ENCODE assay signal across 9 cellular contexts in genomic region chr4:183838987-183839712, GRCh38.
A peak's percentile ranks its signal among the peaks of the same experiment; 100 is the strongest.
DNase-seq lines count a peak whose midpoint lies in the region; ATAC-seq and TF ChIP-seq lines count a peak whose summit lies in the region.
"Had no signal": no experiment of that assay in that cellular context is flagged by ENCODE, and none has a peak within 500 bp of the region (broad histone marks: within the 10 kb centered on the region; RNA-seq: fewer than 3 reads in every experiment).

No MANE protein-coding gene starts in this region.

- no peaks in the 10 kb centered on the region for H4K20me1 ChIP-seq in SK-N-SH (ENCODE audit: insufficient read depth)
- H4K20me1 ChIP-seq in smooth muscle cell (ENCODE audit: low read depth) = no peaks in the 10 kb centered on the region
- H4K20me1 ChIP-seq: BLaER1 had no signal

- H3K79me2 ChIP-seq in SK-N-SH (ENCODE audit: insufficient read depth) = no peaks in the 10 kb centered on the region
- H3K79me2 ChIP-seq in smooth muscle cell (ENCODE audit: low read depth) = no peaks in the 10 kb centered on the region

- H3K9ac ChIP-seq in SK-N-SH (no peak overlapping the region), smooth muscle cell (ENCODE audit: low read depth) (no peak overlapping the region)
- H3K9ac ChIP-seq: BLaER1 had no signal

- peak; percentile 24 for DNase-seq in SIG-M5 treated with dmso at 0.1 percent for 504 hours (lab: John Stamatoyannopoulos, UW; ENCODE audit: unreplicated experiment)
- no peak for DNase-seq in SIG-M5 (lab: John Stamatoyannopoulos, UW)
- peak; percentile 56 for DNase-seq in SK-N-SH
- no peak for DNase-seq in left cardiac atrium
- DNase-seq in smooth muscle cell (lab: John Stamatoyannopoulos, UW; ENCODE audit: unreplicated experiment) = no peak
- no peak for DNase-seq in psoas muscle
- no peak for DNase-seq in NCI-H774 (lab: John Stamatoyannopoulos, UW)

- H3K9me3 ChIP-seq in SK-N-SH (no peaks in the 10 kb centered on the region), smooth muscle cell (replicated peaks; ENCODE audit: low read depth) (no peaks in the 10 kb centered on the region), psoas muscle (no peaks in the 10 kb centered on the region)
- H3K9me3 ChIP-seq: BLaER1 had no signal

- no peaks in the 10 kb centered on the region for H3K36me3 ChIP-seq in SK-N-SH (replicated peaks in 1 of 2; ENCODE audit: control insufficient read depth in 1 of 2, insufficient read depth in 2 of 2, low read length in 1 of 2)
- H3K36me3 ChIP-seq in smooth muscle cell (ENCODE audit: low read depth) = no peaks in the 10 kb centered on the region
- H3K36me3 ChIP-seq in psoas muscle (ENCODE audit: insufficient read depth in 1 of 2, low read depth in 1 of 2) = no peaks in the 10 kb centered on the region
- H3K36me3 ChIP-seq: BLaER1 had no signal

- TF ChIP-seq EP300 in SK-N-SH (IDR thresholded peaks at IDR 0.05; ENCODE audit: borderline replicate concordance in 1 of 2, low read depth in 1 of 2, low read length in 1 of 2) = no peak

- WGBS in SK-N-SH (ENCODE audit: low lambda C conversion rate) = 66% methylated on average over 16 of the region's 16 CpGs
- 73% methylated on average over 16 of the region's 16 CpGs for WGBS in smooth muscle cell (ENCODE audit: low lambda C conversion rate)
- 68 to 77% (median 75%) methylated on average over 16 of the region's 16 CpGs for WGBS in psoas muscle, 3 donors

- H3K9me2 ChIP-seq in SK-N-SH = no peaks in the 10 kb centered on the region

- POLR2A ChIA-PET in SK-N-SH (lab: Yijun Ruan, JAX) = no interaction called here

- H3K4me2 ChIP-seq in SK-N-SH (no peak overlapping the region), smooth muscle cell (no peak overlapping the region)
- H3K4me2 ChIP-seq: BLaER1 had no signal

- H3K27me3 ChIP-seq in SK-N-SH (ENCODE audit: insufficient read depth) = no peaks in the 10 kb centered on the region
- H3K27me3 ChIP-seq in smooth muscle cell (ENCODE audit: low read depth) = no peaks in the 10 kb centered on the region
- peaks cover 0 to 1% (median 0%) of the 10 kb centered on the region in 3 donors for H3K27me3 ChIP-seq in psoas muscle (ENCODE audit: insufficient read depth in 3 of 3, low read length in 2 of 3)
- H3K27me3 ChIP-seq: BLaER1 had no signal

- no peaks in the 10 kb centered on the region for H3F3A ChIP-seq in SK-N-SH (replicated peaks; ENCODE audit: insufficient read depth)
- H3F3A ChIP-seq in smooth muscle cell (ENCODE audit: low read depth) = no peaks in the 10 kb centered on the region

- TF ChIP-seq RAD21 in SK-N-SH (IDR thresholded peaks at IDR 0.05; ENCODE audit: low read length) = peak; percentile 84

- CTCF ChIA-PET in SK-N-SH (lab: Yijun Ruan, JAX) = interaction anchor here (1.0 to 2.4 kb wide), 3 partner anchors 260 to 330 kb away, joined by 5 to 8 read pairs (median 6); no protein-coding TSS in a partner anchor

- H2AFZ ChIP-seq in SK-N-SH (ENCODE audit: low read depth) (no peak overlapping the region), smooth muscle cell (ENCODE audit: low read depth) (no peak overlapping the region)

- ATAC-seq in left cardiac atrium (peak; percentile 41 to 54), GM21619 (IDR thresholded peaks at IDR 0.05; ENCODE audit: unreplicated experiment) (no peak), psoas muscle (no peak)

- intact Hi-C loops in left cardiac atrium (cut with DNase I) = loop anchor here in 1 of 2 donors (5.0 kb wide), 2 partner anchors 263 to 328 kb away; no protein-coding TSS in a partner anchor
- intact Hi-C loops in psoas muscle (cut with DNase I) = loop anchor here (5.0 kb wide), 2 partner anchors 328 to 413 kb away; no protein-coding TSS in a partner anchor

- H3K4me3 ChIP-seq in SK-N-SH (ENCODE audit: low read depth in 2 of 2, low read length in 1 of 2) (no peak overlapping the region), smooth muscle cell (no peak overlapping the region), psoas muscle (no peak overlapping the region)
- H3K4me3 ChIP-seq: BLaER1 had no signal

- peak; percentile 33 for TF ChIP-seq CTCF in SK-N-SH (IDR thresholded peaks at IDR 0.05)
- TF ChIP-seq CTCF in smooth muscle cell (IDR thresholded peaks at IDR 0.05; ENCODE audit: borderline replicate concordance, insufficient read depth, poor library complexity, severe bottlenecking) = peak; percentile 20
- TF ChIP-seq CTCF in psoas muscle (IDR thresholded peaks at IDR 0.05) = no peak

- H3K27ac ChIP-seq in SK-N-SH (ENCODE audit: low read depth in 2 of 2, low read length in 1 of 2) (no peak overlapping the region), smooth muscle cell (ENCODE audit: low read depth) (no peak overlapping the region), psoas muscle (no peak overlapping the region)
- H3K27ac ChIP-seq: BLaER1 had no signal

- peaks cover 0 to 4% of the 10 kb centered on the region in 2 experiments; a peak in 1 of 4 replicates for H3K4me1 ChIP-seq in SK-N-SH (ENCODE audit: control insufficient read depth in 1 of 2, insufficient read depth in 2 of 2, low read depth in 1 of 2, low read length in 1 of 2)
- H3K4me1 ChIP-seq in smooth muscle cell (ENCODE audit: low read depth) = no peaks in the 10 kb centered on the region
- H3K4me1 ChIP-seq in psoas muscle = no peaks in the 10 kb centered on the region
- H3K4me1 ChIP-seq: BLaER1 had no signal

TF ChIP-seq in SK-N-SH, 30 proteins besides CTCF, POLR2A, EP300 and RAD21:
- TF ChIP-seq SMC3 (IDR thresholded peaks at IDR 0.05; ENCODE audit: low read depth, low read length) = peak; percentile 59; the same call in 1 of the 2 replicates
- no peak for TF ChIP-seq CHD2 (IDR thresholded peaks at IDR 0.05; ENCODE audit: low read length, partially characterized antibody)

Comparison
In these comparisons a context has a peak if more than half of its experiments do, and no peak if none do; other contexts are left out.
1. DNase-seq: peak in SIG-M5 treated with dmso at 0.1 percent for 504 hours (single experiment) and SK-N-SH (single experiment); none in SIG-M5 (single experiment), left cardiac atrium (single experiment), smooth muscle cell (single experiment), psoas muscle (0 of 2) and NCI-H774 (single experiment).
2. ATAC-seq: peak in left cardiac atrium (2 of 2); none in GM21619 (single experiment) and psoas muscle (0 of 4).